Comparison of ENCODE assay signal across 31 cellular contexts in the genomic region with DNA sequence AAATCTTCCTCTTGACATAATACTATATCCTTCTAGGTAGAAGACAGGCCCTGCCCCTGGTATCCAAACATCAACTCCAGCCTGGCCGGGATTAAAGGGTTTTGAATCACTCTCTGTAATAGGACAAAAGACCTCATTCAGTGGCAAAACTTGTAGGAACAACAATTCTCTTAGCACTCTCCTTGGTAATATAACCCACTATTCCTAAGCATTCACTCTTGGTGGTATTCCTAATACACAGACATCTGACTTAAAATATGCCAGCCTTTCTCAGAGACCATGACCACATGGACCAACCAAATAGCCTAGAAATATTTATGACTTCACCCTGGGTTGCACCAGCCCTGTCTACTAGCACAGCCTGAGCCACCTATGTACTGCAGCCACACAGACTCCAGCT.
DNase-seq lines count a peak whose midpoint lies in the region; ATAC-seq, FAIRE-seq and TF ChIP-seq lines count a peak whose summit lies in the region.
"Had no signal": no experiment of that assay in that cellular context is flagged by ENCODE, and none has a peak within 500 bp of the region (broad histone marks: within the 10 kb centered on the region; RNA-seq: fewer than 3 reads in every experiment).

No MANE protein-coding gene starts in this region.

- no peak overlapping the region for H3K4me3 ChIP-seq in H1 (ENCODE audit: extremely low read depth in 1 of 4, insufficient read depth in 2 of 4, low read depth in 3 of 4, low read length in 4 of 4)
- H3K4me3 ChIP-seq in CD4-positive, alpha-beta memory T cell (ENCODE audit: low read length in 2 of 2) = no peak overlapping the region
- H3K4me3 ChIP-seq: BLaER1, GM12878 had no signal

- no peaks in the 10 kb centered on the region; a peak in 1 of 7 replicates for H3K27me3 ChIP-seq in H1 (replicated peaks in 1 of 4; ENCODE audit: control insufficient read depth in 3 of 4, extremely low read depth in 1 of 4, insufficient read depth in 3 of 4, low read length in 3 of 4)
- no peaks in the 10 kb centered on the region for H3K27me3 ChIP-seq in CD4-positive, alpha-beta memory T cell (ENCODE audit: insufficient read depth, low read length)
- H3K27me3 ChIP-seq: BLaER1 had no signal

- H3K79me2 ChIP-seq in H1 (ENCODE audit: control insufficient read depth in 1 of 2, insufficient read depth in 2 of 2, low read length in 2 of 2) = no peaks in the 10 kb centered on the region

- H2BK120ac ChIP-seq in H1 (replicated peaks; ENCODE audit: low read depth, low read length) = no peak overlapping the region

- no peak overlapping the region for H3K9ac ChIP-seq in H1 (replicated peaks in 1 of 4; ENCODE audit: extremely low read depth in 1 of 4, low read depth in 3 of 4, low read length in 3 of 4)
- H3K9ac ChIP-seq: BLaER1 had no signal

- CTCF ChIA-PET in H1 (lab: Charles Lee; ENCODE audit: partially characterized antibody) = no interaction called here
- CTCF ChIA-PET in activated CD4-positive, alpha-beta memory T cell treated with anti-CD3 and anti-CD28 coated beads, Interleukin-2, amount 10 ng/mL, durations not matched to agents 7 days and 5 days (lab: Charles Lee) = no interaction called here
- CTCF ChIA-PET in CD4-positive, alpha-beta memory T cell (lab: Charles Lee; ENCODE audit: partially characterized antibody) = no interaction called here

- no peak overlapping the region for H4K91ac ChIP-seq in H1 (replicated peaks; ENCODE audit: insufficient read length, low read length)

- H3K14ac ChIP-seq in H1 (ENCODE audit: insufficient read length) = no peak overlapping the region

- no peak overlapping the region for H3K56ac ChIP-seq in H1 (replicated peaks; ENCODE audit: insufficient read length, low read depth, low read length)

- H3K4me2 ChIP-seq in H1 (ENCODE audit: insufficient read depth in 1 of 2, low read depth in 2 of 2, low read length in 2 of 2) = no peak overlapping the region; a peak in 1 of 4 replicates
- H3K4me2 ChIP-seq: BLaER1 had no signal

- no peaks in the 10 kb centered on the region for H3K27me3 Mint-ChIP-seq in activated CD4-positive, alpha-beta memory T cell treated with anti-CD3 and anti-CD28 coated beads, Interleukin-2, amount 10 ng/mL, durations not matched to agents 7 days and 5 days
- H3K27me3 Mint-ChIP-seq in CD4-positive, alpha-beta memory T cell = peaks cover 2 to 3% of the 10 kb centered on the region in 2 donors

- H3K27ac Mint-ChIP-seq in activated CD4-positive, alpha-beta memory T cell treated with anti-CD3 and anti-CD28 coated beads, Interleukin-2, amount 10 ng/mL, durations not matched to agents 7 days and 5 days = no peak overlapping the region
- H3K27ac Mint-ChIP-seq in CD4-positive, alpha-beta memory T cell = peak overlapping the region in 1 of 7 donors; percentile 26
- H3K27ac Mint-ChIP-seq: CD4-positive, alpha-beta T cell had no signal

- H3K4ac ChIP-seq in H1 (replicated peaks; ENCODE audit: insufficient read length, low read depth, low read length) = no peak overlapping the region

- H4K20me1 ChIP-seq in H1 (replicated peaks in 1 of 2; ENCODE audit: control insufficient read depth in 1 of 2, insufficient read depth in 2 of 2, low read length in 2 of 2) = no peaks in the 10 kb centered on the region
- H4K20me1 ChIP-seq: BLaER1 had no signal

- no peak for TF ChIP-seq EP300 in H1 (IDR thresholded peaks at IDR 0.05; ENCODE audit: borderline replicate concordance in 1 of 2, low read depth in 2 of 2, low read length in 2 of 2)

- no peak for TF ChIP-seq CTCF in H1 (IDR thresholded peaks at IDR 0.05; ENCODE audit: control extremely low read depth in 1 of 3, insufficient read depth in 1 of 3, low read depth in 1 of 3, low read length in 3 of 3)

- no peak overlapping the region for H2BK20ac ChIP-seq in H1 (ENCODE audit: low read length)

- WGBS in H1 (ENCODE audit: extremely low coverage in 1 of 2, insufficient coverage in 1 of 2, insufficient read length in 1 of 2, insufficient replicate concordance in 2 of 2, low coverage in 1 of 2, low lambda C conversion rate in 2 of 2, missing lambda C conversion rate in 1 of 2), 2 experiments = 83% methylated on average over 1 of the region's 1 CpG; no CpG with 5 or more reads in 1 of the 2 experiments

- H2BK15ac ChIP-seq in H1 (ENCODE audit: low read length) = no peak overlapping the region

- no peak overlapping the region for H2BK12ac ChIP-seq in H1 (ENCODE audit: low read depth, low read length)

- peaks cover 0 to 14% (median 7%) of the 10 kb centered on the region in 4 experiments; a peak in 6 of 7 replicates for H3K4me1 ChIP-seq in H1 (replicated peaks in 1 of 4; ENCODE audit: control insufficient read depth in 3 of 4, insufficient read depth in 4 of 4, low read length in 3 of 4)
- H3K4me1 ChIP-seq in CD4-positive, alpha-beta memory T cell (ENCODE audit: insufficient read depth, low read length) = no peaks in the 10 kb centered on the region
- H3K4me1 ChIP-seq: BLaER1, Caco-2 had no signal

- FAIRE-seq in A204.1 (lab: Jason Lieb, UNC) (peak; percentile 94), H1 (lab: Jason Lieb, UNC) (peak; percentile 52)
- FAIRE-seq: GM12878 had no signal

- H4K5ac ChIP-seq in H1 (ENCODE audit: insufficient read length, low read depth, low read length) = no peak overlapping the region

- H2AFZ ChIP-seq in H1 (ENCODE audit: low read length) = no peak overlapping the region

- no peaks in the 10 kb centered on the region for H3K9me3 ChIP-seq in H1 (ENCODE audit: insufficient read depth in 2 of 2, low read depth in 1 of 2, low read length in 1 of 2)
- no peaks in the 10 kb centered on the region for H3K9me3 ChIP-seq in CD4-positive, alpha-beta memory T cell (ENCODE audit: control insufficient read depth in 1 of 2, low read length in 2 of 2)
- H3K9me3 ChIP-seq: BLaER1, Caco-2 had no signal

- no peak overlapping the region for H3K27ac ChIP-seq in H1 (ENCODE audit: low read depth, low read length)
- H3K27ac ChIP-seq in CD4-positive, alpha-beta memory T cell (ENCODE audit: low read depth, low read length) = no peak overlapping the region
- H3K27ac ChIP-seq: BLaER1, HL-60 had no signal

- TF ChIP-seq POLR2A in H1 (IDR thresholded peaks at IDR 0.05; ENCODE audit: control extremely low read depth in 1 of 2, low read depth in 2 of 2, low read length in 2 of 2) = no peak

- ATAC-seq in GM18907 (IDR thresholded peaks at IDR 0.05; ENCODE audit: unreplicated experiment) = no peak
- ATAC-seq: GM12878, PC-3, SK-N-SH treated with all-trans-retinoic acid at 6 μM for 48 hours had no signal

- no peak overlapping the region for H2BK5ac ChIP-seq in H1 (ENCODE audit: low read depth, low read length)

- POLR2A ChIA-PET in H1 (lab: Charles Lee; ENCODE audit: partially characterized antibody) = no interaction called here
- POLR2A ChIA-PET in activated CD4-positive, alpha-beta memory T cell treated with anti-CD3 and anti-CD28 coated beads, Interleukin-2, amount 10 ng/mL, durations not matched to agents 7 days and 5 days (lab: Charles Lee) = no interaction called here
- POLR2A ChIA-PET in CD4-positive, alpha-beta memory T cell (lab: Charles Lee; ENCODE audit: partially characterized antibody) = no interaction called here

- no peaks in the 10 kb centered on the region; the same call in 1 of the 2 replicates for H3K79me1 ChIP-seq in H1 (ENCODE audit: low read depth, low read length)

- no peak overlapping the region for H3K18ac ChIP-seq in H1 (ENCODE audit: extremely low read depth, low read length)

- H3K4me1 Mint-ChIP-seq in activated CD4-positive, alpha-beta memory T cell treated with anti-CD3 and anti-CD28 coated beads, Interleukin-2, amount 10 ng/mL, durations not matched to agents 7 days and 5 days = no peaks in the 10 kb centered on the region
- peaks cover 0 to 5% (median 1%) of the 10 kb centered on the region in 4 donors for H3K4me1 Mint-ChIP-seq in CD4-positive, alpha-beta memory T cell

- no peak for TF ChIP-seq RAD21 in H1 (IDR thresholded peaks at IDR 0.05 in 1 of 2, conservative IDR thresholded peaks at IDR 0.05 in 1 of 2; ENCODE audit: low read depth in 2 of 2, low read length in 2 of 2)

- H3K23ac ChIP-seq in H1 (ENCODE audit: insufficient read length) = no peak overlapping the region

- H3K9me3 Mint-ChIP-seq in activated CD4-positive, alpha-beta memory T cell treated with anti-CD3 and anti-CD28 coated beads, Interleukin-2, amount 10 ng/mL, durations not matched to agents 7 days and 5 days = no peaks in the 10 kb centered on the region
- peaks cover 0 to 2% (median 0%) of the 10 kb centered on the region in 8 donors for H3K9me3 Mint-ChIP-seq in CD4-positive, alpha-beta memory T cell
- H3K9me3 Mint-ChIP-seq: CD4-positive, alpha-beta T cell had no signal

- no peak overlapping the region for H3K4me3 Mint-ChIP-seq in activated CD4-positive, alpha-beta memory T cell treated with anti-CD3 and anti-CD28 coated beads, Interleukin-2, amount 10 ng/mL, durations not matched to agents 7 days and 5 days
- H3K4me3 Mint-ChIP-seq in CD4-positive, alpha-beta memory T cell = no peak overlapping the region
- H3K4me3 Mint-ChIP-seq: CD4-positive, alpha-beta T cell had no signal

- H3K23me2 ChIP-seq in H1 (ENCODE audit: low read depth, low read length) = no peaks in the 10 kb centered on the region; the same call in 1 of the 2 replicates

- DNase-seq in SW480 (ENCODE audit: low spot score) = peak; percentile 9
- no peak for DNase-seq in H1 (ENCODE audit: low read depth in 1 of 2, low spot score in 2 of 2)
- peak; percentile 29 for DNase-seq in midbrain (lab: John Stamatoyannopoulos, UW)
- DNase-seq in activated CD4-positive, alpha-beta memory T cell treated with anti-CD3 and anti-CD28 coated beads, Interleukin-2, amount 10 ng/mL, durations not matched to agents 7 days and 5 days = no peak
- no peak for DNase-seq in AG08396 (ENCODE audit: low spot score)
- DNase-seq in CD4-positive, alpha-beta memory T cell = no peak
- DNase-seq: 8988T; Caco-2; CD4-positive, alpha-beta T cell; DMS 273 treated with DMSO at 0.1 percent for 48 hours; DMS79; EL; GDM1; GOT3; HCEC 1CT; Karpas-422; NCI-H1092; NCI-H1417 treated with DMSO at 0.1 percent for 48 hours; NCI-H187 treated with DMSO at 0.1 percent for 48 hours; NCI-H2107; NCI-H446; NCI-H524 treated with DMSO at 0.1 percent for 48 hours; NCI-H82; NK-92 treated with Interleukin-12 subunit alpha and Interleukin-12 subunit beta, amount 100 ng/mL, for 24 hours; PC-3 had no signal

- intact Hi-C loops in CD4-positive, alpha-beta memory T cell (cut with micrococcal nuclease) = no loop called here

- no peak overlapping the region for H2AK5ac ChIP-seq in H1 (ENCODE audit: low read depth, low read length)

- H3K36me3 Mint-ChIP-seq in activated CD4-positive, alpha-beta memory T cell treated with anti-CD3 and anti-CD28 coated beads, Interleukin-2, amount 10 ng/mL, durations not matched to agents 7 days and 5 days (ENCODE audit: low read depth) = no peaks in the 10 kb centered on the region
- H3K36me3 Mint-ChIP-seq in CD4-positive, alpha-beta memory T cell = no peaks in the 10 kb centered on the region

- no peak overlapping the region for H4K8ac ChIP-seq in H1 (ENCODE audit: extremely low read depth, insufficient read depth, low read length)

- H3K36me3 ChIP-seq in H1 (ENCODE audit: control insufficient read depth in 2 of 4, insufficient read depth in 4 of 4, low read length in 3 of 4) = no peaks in the 10 kb centered on the region; a peak in 1 of 8 replicates
- no peaks in the 10 kb centered on the region for H3K36me3 ChIP-seq in CD4-positive, alpha-beta memory T cell (ENCODE audit: insufficient read depth, low read length)
- H3K36me3 ChIP-seq: BLaER1 had no signal

TF ChIP-seq in H1, 55 proteins besides CTCF, POLR2A, EP300 and RAD21 (continues in another document):
- TF ChIP-seq TAF1 (IDR thresholded peaks at IDR 0.05; ENCODE audit: low read depth, low read length) = no peak

Comparison
In these comparisons a context has a peak if more than half of its experiments do, and no peak if none do; other contexts are left out.
1. DNase-seq: peak in SW480 (single experiment) and midbrain (single experiment); none in H1 (0 of 2), activated CD4-positive, alpha-beta memory T cell treated with anti-CD3 and anti-CD28 coated beads, Interleukin-2, amount 10 ng/mL, durations not matched to agents 7 days and 5 days (single experiment), AG08396 (single experiment) and CD4-positive, alpha-beta memory T cell (0 of 5).